ENCODE assay signal across 1 cellular context in genomic region chr1:4830756-4831155, GRCh38.
TF ChIP-seq lines count a peak whose summit lies in the region.

No MANE protein-coding gene starts in this region.

TF ChIP-seq in GM23338, 12 proteins besides CTCF, POLR2A, EP300 and RAD21 (continued from another document):
- no peak for TF ChIP-seq POLR2AphosphoS5 (IDR thresholded peaks at IDR 0.05; ENCODE audit: low read depth)
- no peak for TF ChIP-seq STAT1 (IDR thresholded peaks at IDR 0.05; ENCODE audit: unreplicated experiment)
- no peak for TF ChIP-seq REST (IDR thresholded peaks at IDR 0.05; ENCODE audit: unreplicated experiment)
- TF ChIP-seq EZH2phosphoT487 (IDR thresholded peaks at IDR 0.05; ENCODE audit: unreplicated experiment), result no peak
- TF ChIP-seq ZNF114 (CRISPR knock-in tag; IDR thresholded peaks at IDR 0.05), result no peak
- no peak for TF ChIP-seq EZH2 (IDR thresholded peaks at IDR 0.05; ENCODE audit: low read depth, unreplicated experiment)
- no peak for TF ChIP-seq JUNB (IDR thresholded peaks at IDR 0.05; ENCODE audit: unreplicated experiment)
- TF ChIP-seq CREB1 (CRISPR knock-in tag; IDR thresholded peaks at IDR 0.05; ENCODE audit: low read depth), result no peak
- no peak for TF ChIP-seq ETS1 (IDR thresholded peaks at IDR 0.05)
- no peak for TF ChIP-seq NANOG (IDR thresholded peaks at IDR 0.05; ENCODE audit: borderline replicate concordance)
